ENCODE assay signal across 9 cellular contexts in genomic region chr1:153991806-153992205, GRCh38. TPM values are rescaled to one million over a fixed set of nuclear protein-coding genes. Genes with fewer than 3 reads are reported as not detected.
DNase-seq lines count a peak whose midpoint lies in the region; ATAC-seq and TF ChIP-seq lines count a peak whose summit lies in the region.
"Had no signal": no experiment of that assay in that cellular context is flagged by ENCODE, and none has a peak within 500 bp of the region (broad histone marks: within the 10 kb centered on the region; RNA-seq: fewer than 3 reads in every experiment).

No MANE protein-coding gene starts in this region.

- CTCF ChIA-PET in MCF 10A (lab: Yijun Ruan, JAX): interaction anchor here (1.0 to 7.8 kb wide), 4 partner anchors 15 to 364 kb away, joined by 3 to 80 read pairs (median 34); partner anchors contain the start of genes GATAD2B, JTB and S100A13

- DNase-seq in stimulated activated naive CD8-positive, alpha-beta T cell treated with anti-CD3 and anti-CD28 coated beads, Interleukin-15, Interleukin-2, amounts not matched to agents 100 U/mL and 50 U/mL, for 24 hours: no peak
- DNase-seq in MCF 10A (ENCODE audit: unreplicated experiment) (no peak), dermis blood vessel endothelial cell (no peak), NCI-H146 (lab: John Stamatoyannopoulos, UW) (no peak), T1000 (lab: John Stamatoyannopoulos, UW) (no peak), AG08396 (ENCODE audit: low spot score) (no peak)
- DNase-seq: GF-D8 had no signal

- H3K27me3 ChIP-seq in mononuclear cell (ENCODE audit: insufficient read depth, low read length): no peaks in the 10 kb centered on the region

- H3K9me3 ChIP-seq in mononuclear cell (ENCODE audit: low read depth, low read length): no peaks in the 10 kb centered on the region

- H3K4me3 ChIP-seq in mononuclear cell (ENCODE audit: low read length): peak overlapping the region; percentile 97

- H3K9me3 Mint-ChIP-seq in stimulated activated naive CD8-positive, alpha-beta T cell treated with anti-CD3 and anti-CD28 coated beads, Interleukin-15, Interleukin-2, amounts not matched to agents 100 ng/mL and 50 ng/mL, for 24 hours: no peaks in the 10 kb centered on the region
- no peaks in the 10 kb centered on the region for H3K9me3 Mint-ChIP-seq in MCF 10A (ENCODE audit: unreplicated experiment)

- no peak for ATAC-seq in stimulated activated naive CD8-positive, alpha-beta T cell treated with anti-CD3 and anti-CD28 coated beads, Interleukin-15, Interleukin-2, amounts not matched to agents 100 U/mL and 50 U/mL, for 24 hours

- H3K4me1 Mint-ChIP-seq in stimulated activated naive CD8-positive, alpha-beta T cell treated with anti-CD3 and anti-CD28 coated beads, Interleukin-15, Interleukin-2, amounts not matched to agents 100 ng/mL and 50 ng/mL, for 24 hours (ENCODE audit: low read depth): peaks cover 42% of the 10 kb centered on the region
- peaks cover 24% of the 10 kb centered on the region for H3K4me1 Mint-ChIP-seq in MCF 10A (ENCODE audit: insufficient read depth, unreplicated experiment)

- H3K27ac Mint-ChIP-seq in stimulated activated naive CD8-positive, alpha-beta T cell treated with anti-CD3 and anti-CD28 coated beads, Interleukin-15, Interleukin-2, amounts not matched to agents 100 ng/mL and 50 ng/mL, for 24 hours: peak overlapping the region; percentile 99
- H3K27ac Mint-ChIP-seq in MCF 10A (ENCODE audit: low read depth, unreplicated experiment): peak overlapping the region; percentile 98

- H3K27me3 Mint-ChIP-seq in stimulated activated naive CD8-positive, alpha-beta T cell treated with anti-CD3 and anti-CD28 coated beads, Interleukin-15, Interleukin-2, amounts not matched to agents 100 ng/mL and 50 ng/mL, for 24 hours: no peaks in the 10 kb centered on the region
- H3K27me3 Mint-ChIP-seq in MCF 10A (ENCODE audit: insufficient read depth, unreplicated experiment): no peaks in the 10 kb centered on the region

- peaks cover 40% of the 10 kb centered on the region for H3K4me1 ChIP-seq in mononuclear cell (ENCODE audit: insufficient read depth, low read length)

- POLR2A ChIA-PET in MCF 10A (lab: Yijun Ruan, JAX): interaction anchor here (0.6 to 13.2 kb wide), 21 partner anchors 9 to 551 kb away, joined by 3 to 358 read pairs (median 18); partner anchors contain the start of genes CREB3L4, CRTC2, DENND4B and GATAD2B

- peaks cover 49% of the 10 kb centered on the region for H3K36me3 Mint-ChIP-seq in stimulated activated naive CD8-positive, alpha-beta T cell treated with anti-CD3 and anti-CD28 coated beads, Interleukin-15, Interleukin-2, amounts not matched to agents 100 ng/mL and 50 ng/mL, for 24 hours (ENCODE audit: low read depth)
- H3K36me3 Mint-ChIP-seq in MCF 10A (ENCODE audit: insufficient read depth, unreplicated experiment): peaks cover 64% of the 10 kb centered on the region

- peak overlapping the region; percentile 98 for H3K4me3 Mint-ChIP-seq in stimulated activated naive CD8-positive, alpha-beta T cell treated with anti-CD3 and anti-CD28 coated beads, Interleukin-15, Interleukin-2, amounts not matched to agents 100 ng/mL and 50 ng/mL, for 24 hours
- peak overlapping the region; percentile 90 for H3K4me3 Mint-ChIP-seq in MCF 10A (ENCODE audit: unreplicated experiment)

- BruUV-seq in MCF 10A (replicated peaks; lab: Mats Ljungman, UMichigan): no TSS peak

- intact Hi-C loops in MCF 10A (cut with micrococcal nuclease): no loop called here

- no peak for TF ChIP-seq CTCF in MCF 10A (IDR thresholded peaks at IDR 0.05; ENCODE audit: unreplicated experiment)

RNA-seq across cellular contexts. Expression of gene RPS27, which starts 1.2 kb away (rescaled TPM):
- total RNA-seq in MCF 10A (2022) (3,026 and 3,064 TPM in 2 replicates), mononuclear cell (8,524 TPM), dermis blood vessel endothelial cell (348 and 1,017 TPM in 2 replicates)

RNA-seq across cellular contexts. Expression of gene RAB13, which starts 5.7 kb away (rescaled TPM):
- 63.1 and 71.6 TPM in 2 replicates for total RNA-seq in MCF 10A (2022)
- 1.2 TPM for total RNA-seq in mononuclear cell
- total RNA-seq in dermis blood vessel endothelial cell: 104 and 112 TPM in 2 replicates

RNA-seq across cellular contexts. Expression of gene JTB, which starts 14.3 kb away (rescaled TPM):
- total RNA-seq in MCF 10A (2022) (194 and 224 TPM in 2 replicates), mononuclear cell (160 TPM), dermis blood vessel endothelial cell (139 and 198 TPM in 2 replicates)

RNA-seq across cellular contexts. Expression of gene CREB3L4, which starts 24.1 kb away (rescaled TPM):
- total RNA-seq in MCF 10A (2022) (14.7 and 17.6 TPM in 2 replicates), mononuclear cell (2.4 TPM), dermis blood vessel endothelial cell (11.0 and 13.1 TPM in 2 replicates)

RNA-seq across cellular contexts. Expression of gene SLC39A1, which starts 28.5 kb away (rescaled TPM):
- total RNA-seq in MCF 10A (2022): 124 and 159 TPM in 2 replicates
- 15.8 TPM for total RNA-seq in mononuclear cell
- total RNA-seq in dermis blood vessel endothelial cell: 153 and 161 TPM in 2 replicates

Comparison
In these comparisons a context has a peak if more than half of its experiments do, and no peak if none do; other contexts are left out.
1. RNA of gene RAB13, which starts 5.7 kb away (total RNA-seq): 104 to 112 TPM in dermis blood vessel endothelial cell and 63.1 to 71.6 TPM in MCF 10A; 1.2 TPM in mononuclear cell (single experiment); every median in the first group is over 10 times any median in the second.